Comparison of ENCODE assay signal across 14 cellular contexts in the genomic region with DNA sequence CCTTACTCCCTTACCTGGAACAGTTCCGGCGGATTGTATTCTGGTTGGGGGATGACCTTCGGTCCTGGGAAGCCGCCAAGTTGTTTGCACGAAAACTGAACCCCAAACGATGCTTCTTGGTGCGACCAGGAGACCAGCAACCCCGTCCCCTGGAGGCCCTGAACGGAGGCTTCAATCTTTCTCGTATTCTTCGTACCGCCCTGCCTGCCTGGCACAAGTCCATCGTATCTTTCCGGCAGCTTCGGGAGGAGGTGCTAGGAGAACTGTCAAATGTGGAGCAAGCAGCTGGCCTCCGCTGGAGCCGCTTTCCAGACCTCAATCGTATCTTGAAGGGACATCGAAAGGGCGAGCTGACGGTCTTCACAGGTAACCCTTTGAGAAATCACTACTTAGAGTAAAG. TPM values are rescaled to one million over a fixed set of nuclear protein-coding genes. Genes with fewer than 3 reads are reported as not detected.
A peak's percentile ranks its signal among the peaks of the same experiment; 100 is the strongest.
DNase-seq lines count a peak whose midpoint lies in the region; ATAC-seq, FAIRE-seq and TF ChIP-seq lines count a peak whose summit lies in the region.
"Had no signal": no experiment of that assay in that cellular context is flagged by ENCODE, and none has a peak within 500 bp of the region (broad histone marks: within the 10 kb centered on the region; RNA-seq: fewer than 3 reads in every experiment).

No MANE protein-coding gene starts in this region.

- no peaks in the 10 kb centered on the region for H3K27me3 ChIP-seq in ACC112 (ENCODE audit: insufficient read depth, low read length)
- H3K27me3 ChIP-seq in DND-41 (ENCODE audit: insufficient read depth, low read length, poor library complexity): no peaks in the 10 kb centered on the region
- H3K27me3 ChIP-seq in Panc1 (ENCODE audit: control insufficient read depth, insufficient read depth, low read length): no peaks in the 10 kb centered on the region
- no peaks in the 10 kb centered on the region for H3K27me3 ChIP-seq in small intestine (ENCODE audit: control insufficient read depth in 2 of 2, insufficient read depth in 2 of 2, low read length in 2 of 2)
- no peaks in the 10 kb centered on the region for H3K27me3 ChIP-seq in WERI-Rb-1 (ENCODE audit: insufficient read depth, low read depth, severe bottlenecking)
- no peaks in the 10 kb centered on the region for H3K27me3 ChIP-seq in SJCRH30
- H3K27me3 ChIP-seq: thyroid gland had no signal

- in situ Hi-C loops in Panc1 (cut with HindIII; ENCODE audit: low pct_unique_long_range_greater_than_20kb, low sequenced_read_pairs): no loop called here

- H3K27me3 Mint-ChIP-seq in endothelial cell (ENCODE audit: unreplicated experiment): peaks cover 15% of the 10 kb centered on the region
- H3K27me3 Mint-ChIP-seq: IgD-negative memory B cell had no signal

- ATAC-seq in DND-41 (ENCODE audit: insufficient read depth, low read depth) (no peak), Panc1 (no peak)

- WGBS in small intestine, 3 donors: 84 to 89% (median 88%) methylated on average over 21 of the region's 21 CpGs

- no peak overlapping the region for H3K27ac ChIP-seq in ACC112 (ENCODE audit: low read depth, low read length)
- no peak overlapping the region for H3K27ac ChIP-seq in DND-41 (ENCODE audit: low read length)
- H3K27ac ChIP-seq in Panc1 (ENCODE audit: low read length): peak overlapping the region; percentile 95
- H3K27ac ChIP-seq in small intestine (ENCODE audit: low read depth in 1 of 2, low read length in 1 of 2): no peak overlapping the region
- no peak overlapping the region for H3K27ac ChIP-seq in WERI-Rb-1
- H3K27ac ChIP-seq in SJCRH30: no peak overlapping the region
- H3K27ac ChIP-seq: thyroid gland had no signal

- CTCF ChIA-PET in Panc1 (lab: Charles Lee): interaction anchor here (1.4 kb wide), 1 partner anchor 25 kb away, joined by 4 read pairs; no protein-coding TSS in a partner anchor

- H3K79me2 ChIP-seq in ACC112 (ENCODE audit: control insufficient read depth, insufficient read depth, low read length, unreplicated experiment) (peaks cover 41% of the 10 kb centered on the region), DND-41 (ENCODE audit: insufficient read depth, low read length) (peaks cover 56% of the 10 kb centered on the region)

- peak overlapping the region; percentile 67 for H3K4me3 Mint-ChIP-seq in endothelial cell (ENCODE audit: unreplicated experiment)

- H3K9me3 ChIP-seq in DND-41 (ENCODE audit: insufficient read depth, low read length, severe bottlenecking): no peaks in the 10 kb centered on the region
- no peaks in the 10 kb centered on the region for H3K9me3 ChIP-seq in Panc1 (ENCODE audit: control insufficient read depth, insufficient read depth, low read depth, low read length)
- H3K9me3 ChIP-seq in small intestine (ENCODE audit: control insufficient read depth, low read depth): no peaks in the 10 kb centered on the region
- no peaks in the 10 kb centered on the region for H3K9me3 ChIP-seq in WERI-Rb-1 (ENCODE audit: severe bottlenecking)
- no peaks in the 10 kb centered on the region for H3K9me3 ChIP-seq in SJCRH30 (replicated peaks)
- H3K9me3 ChIP-seq: thyroid gland had no signal

- H2AFZ ChIP-seq in ACC112 (ENCODE audit: low read length, unreplicated experiment) (no peak overlapping the region), DND-41 (ENCODE audit: low read depth, low read length) (no peak overlapping the region)

- no peak for DNase-seq in DND-41
- DNase-seq in Panc1 (ENCODE audit: low read depth, low spot score): no peak
- no peak for DNase-seq in endothelial cell (ENCODE audit: low spot score)
- DNase-seq in small intestine: no peak
- no peak for DNase-seq in WERI-Rb-1
- no peak for DNase-seq in SJCRH30
- DNase-seq: cerebellar nuclear complex; NCI-H1105; NCI-H748 treated with DMSO at 0.1 percent for 48 hours; stimulated activated CD4-positive, alpha-beta T cell treated with anti-CD3 and anti-CD28 coated beads, Interleukin-4, amount 100 ng/mL, for 4 hours; thyroid gland had no signal

- H4K20me1 ChIP-seq in DND-41 (ENCODE audit: insufficient read depth, low read length): peaks cover 37% of the 10 kb centered on the region; the same call in 1 of the 2 replicates

- no TSS peak for BruUV-seq in Panc1 (replicated peaks; lab: Mats Ljungman, UMichigan)

- FAIRE-seq in small intestine (lab: Jason Lieb, UNC): no peak
- FAIRE-seq: RCC 7860 had no signal

- peaks cover 29% of the 10 kb centered on the region for H3K4me1 Mint-ChIP-seq in endothelial cell (ENCODE audit: unreplicated experiment)

- 0 out of 2 replicates have a peak overlapping the region, but pooled peaks have one; percentile 86 for H3K9ac ChIP-seq in DND-41 (ENCODE audit: low read depth, low read length)

- intact Hi-C loops in Panc1 (cut with micrococcal nuclease; ENCODE audit: unreplicated experiment): no loop called here

- H3K4me2 ChIP-seq in DND-41 (ENCODE audit: insufficient read depth, low read length): peak overlapping the region; percentile 99; the same call in 1 of the 2 replicates

- TF ChIP-seq CTCF in DND-41 (IDR thresholded peaks at IDR 0.05; ENCODE audit: borderline replicate concordance, extremely low read depth, low read length, poor library complexity, severe bottlenecking): no peak
- no peak for TF ChIP-seq CTCF in Panc1 (IDR thresholded peaks at IDR 0.05)
- no peak for TF ChIP-seq CTCF in endothelial cell (IDR thresholded peaks at IDR 0.05; ENCODE audit: unreplicated experiment)
- no peak for TF ChIP-seq CTCF in WERI-Rb-1 (IDR thresholded peaks at IDR 0.05; ENCODE audit: low read depth, low read length)

- no peak overlapping the region for H3K27ac Mint-ChIP-seq in endothelial cell (ENCODE audit: unreplicated experiment)
- H3K27ac Mint-ChIP-seq: IgD-negative memory B cell had no signal

- POLR2A ChIA-PET in Panc1 (lab: Charles Lee): no interaction called here

- peak overlapping the region; percentile 92; the same call in 1 of the 2 replicates for H3K4me3 ChIP-seq in ACC112 (ENCODE audit: low read depth, low read length)
- peak overlapping the region in 1 of 2 experiments; percentile 95; a peak in 1 of 4 replicates for H3K4me3 ChIP-seq in DND-41 (ENCODE audit: low read depth in 1 of 2, low read length in 2 of 2)
- H3K4me3 ChIP-seq in Panc1 (ENCODE audit: low read depth in 2 of 2, low read length in 2 of 2): peak overlapping the region; percentile 84 to 98
- no peak overlapping the region for H3K4me3 ChIP-seq in small intestine (ENCODE audit: low read depth in 1 of 2, low read length in 2 of 2)
- H3K4me3 ChIP-seq in WERI-Rb-1 (ENCODE audit: low read depth, low read length): no peak overlapping the region
- no peak overlapping the region for H3K4me3 ChIP-seq in SJCRH30
- H3K4me3 ChIP-seq: thyroid gland had no signal

- H3K36me3 Mint-ChIP-seq in endothelial cell (ENCODE audit: low read depth, unreplicated experiment): peaks cover 17% of the 10 kb centered on the region

- H3K9me3 Mint-ChIP-seq in endothelial cell (ENCODE audit: unreplicated experiment): no peaks in the 10 kb centered on the region
- H3K9me3 Mint-ChIP-seq: IgD-negative memory B cell had no signal

- H3K4me1 ChIP-seq in ACC112 (ENCODE audit: control insufficient read depth, insufficient read depth, low read length, unreplicated experiment): peaks cover 19% of the 10 kb centered on the region
- peaks cover 49% of the 10 kb centered on the region for H3K4me1 ChIP-seq in DND-41 (ENCODE audit: insufficient read depth, low read length)
- peaks cover 32% of the 10 kb centered on the region for H3K4me1 ChIP-seq in Panc1 (ENCODE audit: control insufficient read depth, insufficient read depth, low read length)
- peaks cover 3 to 5% of the 10 kb centered on the region in 2 donors for H3K4me1 ChIP-seq in small intestine (ENCODE audit: control insufficient read depth in 2 of 2, insufficient read depth in 1 of 2, low read depth in 1 of 2, low read length in 1 of 2)
- H3K4me1 ChIP-seq in SJCRH30: peaks cover 12% of the 10 kb centered on the region

- H3K36me3 ChIP-seq in ACC112 (ENCODE audit: insufficient read depth, low read length): peaks cover 10% of the 10 kb centered on the region; the same call in 1 of the 2 replicates
- H3K36me3 ChIP-seq in DND-41 (ENCODE audit: insufficient read depth, low read length): peaks cover 65% of the 10 kb centered on the region
- H3K36me3 ChIP-seq in Panc1 (ENCODE audit: control insufficient read depth, insufficient read depth, low read length): peaks cover 26% of the 10 kb centered on the region
- peaks cover 2 to 4% of the 10 kb centered on the region in 2 donors for H3K36me3 ChIP-seq in small intestine (ENCODE audit: control insufficient read depth in 2 of 2, insufficient read depth in 2 of 2, low read length in 2 of 2)
- H3K36me3 ChIP-seq in WERI-Rb-1: peaks cover 63% of the 10 kb centered on the region
- H3K36me3 ChIP-seq in SJCRH30: peaks cover 41% of the 10 kb centered on the region

RNA-seq across cellular contexts. Expression of a gene that starts 1.7 kb away (rescaled TPM):
- total RNA-seq in Panc1 (2021; ENCODE audit: unreplicated experiment): 30.5 TPM
- polyA plus RNA-seq in Panc1 (2012; ENCODE audit: insufficient read length): 25.0 TPM
- 10.5 TPM for total RNA-seq in endothelial cell (ENCODE audit: unreplicated experiment)
- polyA plus RNA-seq in small intestine: 1 to 10 TPM; 1.6 to 7.7 (median 1.8) TPM
- total RNA-seq in SJCRH30 (2014; rRNA removed; shearing (Covaris generic)): 27.3 and 30.4 TPM in 2 replicates

RNA-seq across cellular contexts. Expression of a gene that starts 1.8 kb away (rescaled TPM):
- total RNA-seq in Panc1 (2021; ENCODE audit: unreplicated experiment) (108 TPM), endothelial cell (ENCODE audit: unreplicated experiment) (51.8 TPM)
- 196 TPM for polyA plus RNA-seq in Panc1 (2012; ENCODE audit: insufficient read length)
- polyA plus RNA-seq in small intestine: 100 to 1,000 TPM; 106 to 122 (median 108) TPM
- total RNA-seq in SJCRH30 (2014; rRNA removed; shearing (Covaris generic)): 92.1 and 101 TPM in 2 replicates

RNA-seq across cellular contexts. Expression of a gene that starts 10.5 kb away (rescaled TPM):
- total RNA-seq in Panc1 (2021; ENCODE audit: unreplicated experiment): 65.5 TPM
- polyA plus RNA-seq in Panc1 (2012; ENCODE audit: insufficient read length): 97.7 TPM
- total RNA-seq in endothelial cell (ENCODE audit: unreplicated experiment): 52.2 TPM
- polyA plus RNA-seq in small intestine: 10 to 100 TPM; 13.6 to 41.3 (median 16.8) TPM
- total RNA-seq in SJCRH30 (2014; rRNA removed; shearing (Covaris generic)): 229 and 239 TPM in 2 replicates

RNA-seq across cellular contexts. Expression of a gene that starts 19.8 kb away (rescaled TPM):
- total RNA-seq in Panc1 (2021; ENCODE audit: unreplicated experiment): 4.7 TPM
- 13.1 TPM for polyA plus RNA-seq in Panc1 (2012; ENCODE audit: insufficient read length)
- total RNA-seq in endothelial cell (ENCODE audit: unreplicated experiment): 8.0 TPM
- 100 to 1,000 TPM in 1 of 3 donors, 10 to 100 TPM in 2; 44.9 to 147 (median 61.1) TPM for polyA plus RNA-seq in small intestine
- total RNA-seq in SJCRH30 (2014; rRNA removed; shearing (Covaris generic)): 2.5 and 3.0 TPM in 2 replicates
- polyA plus RNA-seq: IgD-negative memory B cell had no signal

RNA-seq across cellular contexts. Expression of a gene that starts 41.8 kb away (rescaled TPM):
- total RNA-seq in Panc1 (2021; ENCODE audit: unreplicated experiment) (1.8 TPM), endothelial cell (ENCODE audit: unreplicated experiment) (0.54 TPM)
- polyA plus RNA-seq in Panc1 (2012; ENCODE audit: insufficient read length): 2.0 TPM
- 10 to 100 TPM in 2 of 3 donors, 1 to 10 TPM in 1; 3.1 to 38.5 (median 19.2) TPM for polyA plus RNA-seq in small intestine
- total RNA-seq in SJCRH30 (2014; rRNA removed; shearing (Covaris generic)): 0.25 and 0.89 TPM in 2 replicates
- polyA plus RNA-seq: IgD-negative memory B cell had no signal

Comparison
In these comparisons a context has a peak if more than half of its experiments do, and no peak if none do; other contexts are left out.
1. H3K4me3 ChIP-seq: peak in ACC112 (single experiment) and Panc1 (2 of 2); none in small intestine (0 of 2), WERI-Rb-1 (single experiment) and SJCRH30 (single experiment).